16 cellular contexts compared by ENCODE assay signal in the genomic region with DNA sequence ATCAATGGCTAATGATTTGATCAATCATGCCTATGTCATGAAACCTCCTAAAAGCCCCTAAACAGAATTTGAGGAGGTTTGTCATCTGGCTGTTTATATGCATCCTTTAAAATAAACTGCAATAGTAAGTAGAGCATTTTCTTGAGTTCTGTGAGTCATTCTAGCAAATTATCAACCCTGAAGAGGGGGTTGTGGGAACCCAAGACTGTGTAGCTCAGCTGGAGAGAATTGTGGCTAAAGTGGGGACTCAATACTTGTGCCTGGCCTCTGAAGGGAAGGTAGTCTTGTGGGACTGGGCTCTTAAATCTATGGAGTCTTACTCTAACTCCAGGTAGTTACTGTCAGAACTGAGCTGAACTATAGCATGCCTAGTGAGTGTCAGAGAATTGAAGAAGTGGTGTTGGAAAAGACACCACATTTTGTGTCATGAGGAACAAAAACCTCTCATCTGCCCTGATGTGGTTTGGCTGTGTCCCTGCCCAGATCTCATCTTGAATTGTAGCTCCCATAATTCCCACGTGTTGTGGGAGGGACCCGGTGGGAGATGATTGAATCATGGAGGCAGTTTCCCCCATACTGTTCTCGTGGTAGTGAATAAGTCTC.
"Had no signal": no experiment of that assay in that cellular context is flagged by ENCODE, and none has a peak within 500 bp of the region (broad histone marks: within the 10 kb centered on the region; RNA-seq: fewer than 3 reads in every experiment).

No MANE protein-coding gene starts in this region.

- H3K27ac ChIP-seq: colonic mucosa, epithelial cell of prostate, gastrocnemius medialis, sigmoid colon, transverse colon had no signal

- H3K4me3 ChIP-seq: colonic mucosa, gastrocnemius medialis, sigmoid colon, transverse colon had no signal

- H3K36me3 Mint-ChIP-seq: activated naive CD4-positive, alpha-beta T cell treated with anti-CD3 and anti-CD28 coated beads, Interleukin-2, amount 50 U/mL, for 24 hours; stimulated activated naive B cell treated with anti-CD40 and anti-IgM and Interleukin-4, amounts not matched to agents 10 μg/mL and 1 μg/mL and 100 μg/mL, for 72 hours had no signal

- H3K4me1 ChIP-seq: colonic mucosa, gastrocnemius medialis, sigmoid colon, transverse colon had no signal

- H3K9me3 ChIP-seq: colonic mucosa, gastrocnemius medialis, sigmoid colon, transverse colon had no signal

- DNase-seq: activated CD4-positive, alpha-beta T cell treated with anti-CD3 and anti-CD28 coated beads, Interleukin-2, amount 50 U/mL, for 4 hours; activated CD4-positive, CD25-positive, alpha-beta regulatory T cell treated with anti-CD3 and anti-CD28 coated beads, Interleukin-2, amount 50 U/mL, for 72 hours; activated effector memory CD4-positive, alpha-beta T cell treated with Interleukin-2 at 50 U/mL for 16 hours; activated T-cell treated with anti-CD3 and anti-CD28 coated beads, Interleukin-2, amount 50 U/mL, for 1 hour; caudate nucleus; colonic mucosa; effector CD8-positive, alpha-beta T cell; gastrocnemius medialis; kidney; sigmoid colon; stimulated activated CD4-positive, alpha-beta T cell treated with anti-CD3 and anti-CD28 coated beads, Interleukin-2, amount 100 ng/mL, for 24 hours; stimulated activated naive B cell treated with anti-CD40 and anti-IgM and Interleukin-4, amounts not matched to agents 10 μg/mL and 1 μg/mL and 100 μg/mL, for 72 hours; substantia nigra; transverse colon had no signal

- H3K27me3 ChIP-seq: colonic mucosa, gastrocnemius medialis, sigmoid colon, transverse colon had no signal

- H3K27me3 Mint-ChIP-seq: activated naive CD4-positive, alpha-beta T cell treated with anti-CD3 and anti-CD28 coated beads, Interleukin-2, amount 50 U/mL, for 24 hours; stimulated activated naive B cell treated with anti-CD40 and anti-IgM and Interleukin-4, amounts not matched to agents 10 μg/mL and 1 μg/mL and 100 μg/mL, for 72 hours had no signal

- ATAC-seq: gastrocnemius medialis; stimulated activated naive B cell treated with anti-CD40 and anti-IgM and Interleukin-4, amounts not matched to agents 10 μg/mL and 1 μg/mL and 100 μg/mL, for 72 hours had no signal

- H3K27ac Mint-ChIP-seq: activated naive CD4-positive, alpha-beta T cell treated with anti-CD3 and anti-CD28 coated beads, Interleukin-2, amount 50 U/mL, for 24 hours; stimulated activated naive B cell treated with anti-CD40 and anti-IgM and Interleukin-4, amounts not matched to agents 10 μg/mL and 1 μg/mL and 100 μg/mL, for 72 hours had no signal

- H3K4me3 Mint-ChIP-seq: activated naive CD4-positive, alpha-beta T cell treated with anti-CD3 and anti-CD28 coated beads, Interleukin-2, amount 50 U/mL, for 24 hours; stimulated activated naive B cell treated with anti-CD40 and anti-IgM and Interleukin-4, amounts not matched to agents 10 μg/mL and 1 μg/mL and 100 μg/mL, for 72 hours had no signal

- H3K36me3 ChIP-seq: colonic mucosa, gastrocnemius medialis, sigmoid colon, transverse colon had no signal

- H3K4me1 Mint-ChIP-seq: activated naive CD4-positive, alpha-beta T cell treated with anti-CD3 and anti-CD28 coated beads, Interleukin-2, amount 50 U/mL, for 24 hours; stimulated activated naive B cell treated with anti-CD40 and anti-IgM and Interleukin-4, amounts not matched to agents 10 μg/mL and 1 μg/mL and 100 μg/mL, for 72 hours had no signal

- FAIRE-seq: kidney had no signal

- H3K9me3 Mint-ChIP-seq: stimulated activated naive B cell treated with anti-CD40 and anti-IgM and Interleukin-4, amounts not matched to agents 10 μg/mL and 1 μg/mL and 100 μg/mL, for 72 hours had no signal
